1 cellular context compared by ENCODE assay signal in genomic region chr1:153608742-153609584, GRCh38.
TF ChIP-seq lines count a peak whose summit lies in the region.

No MANE protein-coding gene starts in this region.

TF ChIP-seq in HepG2, 621 proteins besides CTCF, POLR2A, EP300 and RAD21 (continued from another document and continues in another):
- TF ChIP-seq RBM39 (IDR thresholded peaks at IDR 0.05; ENCODE audit: low read depth, low read length, poor library complexity, severe bottlenecking) (peak; percentile 56), ZNF333 (CRISPR knock-in tag; IDR thresholded peaks at IDR 0.05; ENCODE audit: borderline replicate concordance) (0 out of 2 replicates have a peak, but pooled peaks have one; percentile 7), ZNF235 (CRISPR knock-in tag; IDR thresholded peaks at IDR 0.05; ENCODE audit: borderline replicate concordance) (no peak), HDAC1 (CRISPR knock-in tag; IDR thresholded peaks at IDR 0.05) (peak; percentile 83), HNRNPLL (IDR thresholded peaks at IDR 0.05; ENCODE audit: low read depth, low read length, poor library complexity, severe bottlenecking) (peak; percentile 55), DDIT3 (CRISPR knock-in tag; IDR thresholded peaks at IDR 0.05) (no peak), KAT8 (CRISPR knock-in tag; IDR thresholded peaks at IDR 0.05) (peak; percentile 58), NFATC3 (CRISPR knock-in tag; IDR thresholded peaks at IDR 0.05) (no peak), ZNF136 (CRISPR knock-in tag; IDR thresholded peaks at IDR 0.05; ENCODE audit: low read depth) (0 out of 2 replicates have a peak, but pooled peaks have one; percentile 28), MEIS1 (CRISPR knock-in tag; IDR thresholded peaks at IDR 0.05; ENCODE audit: borderline replicate concordance) (peak; percentile 80; the same call in 1 of the 2 replicates), KMT2B (CRISPR knock-in tag; IDR thresholded peaks at IDR 0.05) (peak; percentile 15; the same call in 1 of the 2 replicates), MYC (CRISPR knock-in tag; IDR thresholded peaks at IDR 0.05; ENCODE audit: borderline replicate concordance) (peak; percentile 80), ARID5B (CRISPR knock-in tag; IDR thresholded peaks at IDR 0.05) (peak; percentile 18; the same call in 1 of the 2 replicates), ZNF572 (CRISPR knock-in tag; IDR thresholded peaks at IDR 0.05) (peak; percentile 50; the same call in 1 of the 2 replicates)
- TF ChIP-seq, protein P1, sequence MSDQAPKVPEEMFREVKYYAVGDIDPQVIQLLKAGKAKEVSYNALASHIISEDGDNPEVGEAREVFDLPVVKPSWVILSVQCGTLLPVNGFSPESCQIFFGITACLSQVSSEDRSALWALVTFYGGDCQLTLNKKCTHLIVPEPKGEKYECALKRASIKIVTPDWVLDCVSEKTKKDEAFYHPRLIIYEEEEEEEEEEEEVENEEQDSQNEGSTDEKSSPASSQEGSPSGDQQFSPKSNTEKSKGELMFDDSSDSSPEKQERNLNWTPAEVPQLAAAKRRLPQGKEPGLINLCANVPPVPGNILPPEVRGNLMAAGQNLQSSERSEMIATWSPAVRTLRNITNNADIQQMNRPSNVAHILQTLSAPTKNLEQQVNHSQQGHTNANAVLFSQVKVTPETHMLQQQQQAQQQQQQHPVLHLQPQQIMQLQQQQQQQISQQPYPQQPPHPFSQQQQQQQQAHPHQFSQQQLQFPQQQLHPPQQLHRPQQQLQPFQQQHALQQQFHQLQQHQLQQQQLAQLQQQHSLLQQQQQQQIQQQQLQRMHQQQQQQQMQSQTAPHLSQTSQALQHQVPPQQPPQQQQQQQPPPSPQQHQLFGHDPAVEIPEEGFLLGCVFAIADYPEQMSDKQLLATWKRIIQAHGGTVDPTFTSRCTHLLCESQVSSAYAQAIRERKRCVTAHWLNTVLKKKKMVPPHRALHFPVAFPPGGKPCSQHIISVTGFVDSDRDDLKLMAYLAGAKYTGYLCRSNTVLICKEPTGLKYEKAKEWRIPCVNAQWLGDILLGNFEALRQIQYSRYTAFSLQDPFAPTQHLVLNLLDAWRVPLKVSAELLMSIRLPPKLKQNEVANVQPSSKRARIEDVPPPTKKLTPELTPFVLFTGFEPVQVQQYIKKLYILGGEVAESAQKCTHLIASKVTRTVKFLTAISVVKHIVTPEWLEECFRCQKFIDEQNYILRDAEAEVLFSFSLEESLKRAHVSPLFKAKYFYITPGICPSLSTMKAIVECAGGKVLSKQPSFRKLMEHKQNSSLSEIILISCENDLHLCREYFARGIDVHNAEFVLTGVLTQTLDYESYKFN (CRISPR knock-in tag; conservative IDR thresholded peaks at IDR 0.05), result peak; percentile 81
- TF ChIP-seq, protein P2, sequence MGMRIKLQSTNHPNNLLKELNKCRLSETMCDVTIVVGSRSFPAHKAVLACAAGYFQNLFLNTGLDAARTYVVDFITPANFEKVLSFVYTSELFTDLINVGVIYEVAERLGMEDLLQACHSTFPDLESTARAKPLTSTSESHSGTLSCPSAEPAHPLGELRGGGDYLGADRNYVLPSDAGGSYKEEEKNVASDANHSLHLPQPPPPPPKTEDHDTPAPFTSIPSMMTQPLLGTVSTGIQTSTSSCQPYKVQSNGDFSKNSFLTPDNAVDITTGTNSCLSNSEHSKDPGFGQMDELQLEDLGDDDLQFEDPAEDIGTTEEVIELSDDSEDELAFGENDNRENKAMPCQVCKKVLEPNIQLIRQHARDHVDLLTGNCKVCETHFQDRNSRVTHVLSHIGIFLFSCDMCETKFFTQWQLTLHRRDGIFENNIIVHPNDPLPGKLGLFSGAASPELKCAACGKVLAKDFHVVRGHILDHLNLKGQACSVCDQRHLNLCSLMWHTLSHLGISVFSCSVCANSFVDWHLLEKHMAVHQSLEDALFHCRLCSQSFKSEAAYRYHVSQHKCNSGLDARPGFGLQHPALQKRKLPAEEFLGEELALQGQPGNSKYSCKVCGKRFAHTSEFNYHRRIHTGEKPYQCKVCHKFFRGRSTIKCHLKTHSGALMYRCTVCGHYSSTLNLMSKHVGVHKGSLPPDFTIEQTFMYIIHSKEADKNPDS (CRISPR knock-in tag; IDR thresholded peaks at IDR 0.05), result peak; percentile 26; the same call in 1 of the 2 replicates
- TF ChIP-seq, protein P3, sequence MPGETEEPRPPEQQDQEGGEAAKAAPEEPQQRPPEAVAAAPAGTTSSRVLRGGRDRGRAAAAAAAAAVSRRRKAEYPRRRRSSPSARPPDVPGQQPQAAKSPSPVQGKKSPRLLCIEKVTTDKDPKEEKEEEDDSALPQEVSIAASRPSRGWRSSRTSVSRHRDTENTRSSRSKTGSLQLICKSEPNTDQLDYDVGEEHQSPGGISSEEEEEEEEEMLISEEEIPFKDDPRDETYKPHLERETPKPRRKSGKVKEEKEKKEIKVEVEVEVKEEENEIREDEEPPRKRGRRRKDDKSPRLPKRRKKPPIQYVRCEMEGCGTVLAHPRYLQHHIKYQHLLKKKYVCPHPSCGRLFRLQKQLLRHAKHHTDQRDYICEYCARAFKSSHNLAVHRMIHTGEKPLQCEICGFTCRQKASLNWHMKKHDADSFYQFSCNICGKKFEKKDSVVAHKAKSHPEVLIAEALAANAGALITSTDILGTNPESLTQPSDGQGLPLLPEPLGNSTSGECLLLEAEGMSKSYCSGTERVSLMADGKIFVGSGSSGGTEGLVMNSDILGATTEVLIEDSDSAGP (CRISPR knock-in tag; IDR thresholded peaks at IDR 0.05; ENCODE audit: borderline replicate concordance), result peak; percentile 86
- TF ChIP-seq, protein P4, sequence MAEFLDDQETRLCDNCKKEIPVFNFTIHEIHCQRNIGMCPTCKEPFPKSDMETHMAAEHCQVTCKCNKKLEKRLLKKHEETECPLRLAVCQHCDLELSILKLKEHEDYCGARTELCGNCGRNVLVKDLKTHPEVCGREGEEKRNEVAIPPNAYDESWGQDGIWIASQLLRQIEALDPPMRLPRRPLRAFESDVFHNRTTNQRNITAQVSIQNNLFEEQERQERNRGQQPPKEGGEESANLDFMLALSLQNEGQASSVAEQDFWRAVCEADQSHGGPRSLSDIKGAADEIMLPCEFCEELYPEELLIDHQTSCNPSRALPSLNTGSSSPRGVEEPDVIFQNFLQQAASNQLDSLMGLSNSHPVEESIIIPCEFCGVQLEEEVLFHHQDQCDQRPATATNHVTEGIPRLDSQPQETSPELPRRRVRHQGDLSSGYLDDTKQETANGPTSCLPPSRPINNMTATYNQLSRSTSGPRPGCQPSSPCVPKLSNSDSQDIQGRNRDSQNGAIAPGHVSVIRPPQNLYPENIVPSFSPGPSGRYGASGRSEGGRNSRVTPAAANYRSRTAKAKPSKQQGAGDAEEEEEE (CRISPR knock-in tag; IDR thresholded peaks at IDR 0.05; ENCODE audit: borderline replicate concordance), result no peak
- TF ChIP-seq, protein P5, sequence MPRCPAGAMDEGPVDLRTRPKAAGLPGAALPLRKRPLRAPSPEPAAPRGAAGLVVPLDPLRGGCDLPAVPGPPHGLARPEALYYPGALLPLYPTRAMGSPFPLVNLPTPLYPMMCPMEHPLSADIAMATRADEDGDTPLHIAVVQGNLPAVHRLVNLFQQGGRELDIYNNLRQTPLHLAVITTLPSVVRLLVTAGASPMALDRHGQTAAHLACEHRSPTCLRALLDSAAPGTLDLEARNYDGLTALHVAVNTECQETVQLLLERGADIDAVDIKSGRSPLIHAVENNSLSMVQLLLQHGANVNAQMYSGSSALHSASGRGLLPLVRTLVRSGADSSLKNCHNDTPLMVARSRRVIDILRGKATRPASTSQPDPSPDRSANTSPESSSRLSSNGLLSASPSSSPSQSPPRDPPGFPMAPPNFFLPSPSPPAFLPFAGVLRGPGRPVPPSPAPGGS (CRISPR knock-in tag; IDR thresholded peaks at IDR 0.05), result peak; percentile 8; the same call in 1 of the 2 replicates
- TF ChIP-seq, protein P6, sequence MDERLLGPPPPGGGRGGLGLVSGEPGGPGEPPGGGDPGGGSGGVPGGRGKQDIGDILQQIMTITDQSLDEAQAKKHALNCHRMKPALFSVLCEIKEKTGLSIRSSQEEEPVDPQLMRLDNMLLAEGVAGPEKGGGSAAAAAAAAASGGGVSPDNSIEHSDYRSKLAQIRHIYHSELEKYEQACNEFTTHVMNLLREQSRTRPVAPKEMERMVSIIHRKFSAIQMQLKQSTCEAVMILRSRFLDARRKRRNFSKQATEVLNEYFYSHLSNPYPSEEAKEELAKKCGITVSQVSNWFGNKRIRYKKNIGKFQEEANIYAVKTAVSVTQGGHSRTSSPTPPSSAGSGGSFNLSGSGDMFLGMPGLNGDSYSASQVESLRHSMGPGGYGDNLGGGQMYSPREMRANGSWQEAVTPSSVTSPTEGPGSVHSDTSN (CRISPR knock-in tag; IDR thresholded peaks at IDR 0.05), result peak; percentile 92
- TF ChIP-seq, protein P7, sequence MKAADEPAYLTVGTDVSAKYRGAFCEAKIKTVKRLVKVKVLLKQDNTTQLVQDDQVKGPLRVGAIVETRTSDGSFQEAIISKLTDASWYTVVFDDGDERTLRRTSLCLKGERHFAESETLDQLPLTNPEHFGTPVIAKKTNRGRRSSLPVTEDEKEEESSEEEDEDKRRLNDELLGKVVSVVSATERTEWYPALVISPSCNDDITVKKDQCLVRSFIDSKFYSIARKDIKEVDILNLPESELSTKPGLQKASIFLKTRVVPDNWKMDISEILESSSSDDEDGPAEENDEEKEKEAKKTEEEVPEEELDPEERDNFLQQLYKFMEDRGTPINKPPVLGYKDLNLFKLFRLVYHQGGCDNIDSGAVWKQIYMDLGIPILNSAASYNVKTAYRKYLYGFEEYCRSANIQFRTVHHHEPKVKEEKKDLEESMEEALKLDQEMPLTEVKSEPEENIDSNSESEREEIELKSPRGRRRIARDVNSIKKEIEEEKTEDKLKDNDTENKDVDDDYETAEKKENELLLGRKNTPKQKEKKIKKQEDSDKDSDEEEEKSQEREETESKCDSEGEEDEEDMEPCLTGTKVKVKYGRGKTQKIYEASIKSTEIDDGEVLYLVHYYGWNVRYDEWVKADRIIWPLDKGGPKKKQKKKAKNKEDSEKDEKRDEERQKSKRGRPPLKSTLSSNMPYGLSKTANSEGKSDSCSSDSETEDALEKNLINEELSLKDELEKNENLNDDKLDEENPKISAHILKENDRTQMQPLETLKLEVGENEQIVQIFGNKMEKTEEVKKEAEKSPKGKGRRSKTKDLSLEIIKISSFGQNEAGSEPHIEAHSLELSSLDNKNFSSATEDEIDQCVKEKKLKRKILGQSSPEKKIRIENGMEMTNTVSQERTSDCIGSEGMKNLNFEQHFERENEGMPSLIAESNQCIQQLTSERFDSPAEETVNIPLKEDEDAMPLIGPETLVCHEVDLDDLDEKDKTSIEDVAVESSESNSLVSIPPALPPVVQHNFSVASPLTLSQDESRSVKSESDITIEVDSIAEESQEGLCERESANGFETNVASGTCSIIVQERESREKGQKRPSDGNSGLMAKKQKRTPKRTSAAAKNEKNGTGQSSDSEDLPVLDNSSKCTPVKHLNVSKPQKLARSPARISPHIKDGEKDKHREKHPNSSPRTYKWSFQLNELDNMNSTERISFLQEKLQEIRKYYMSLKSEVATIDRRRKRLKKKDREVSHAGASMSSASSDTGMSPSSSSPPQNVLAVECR (CRISPR knock-in tag; IDR thresholded peaks at IDR 0.05; ENCODE audit: borderline replicate concordance), result peak; percentile 57; the same call in 1 of the 2 replicates
